9 cellular contexts compared by ENCODE assay signal in genomic region chr5:157559301-157559700, GRCh38. TPM values are rescaled to one million over a fixed set of nuclear protein-coding genes. Genes with fewer than 3 reads are reported as not detected.
DNase-seq lines count a peak whose midpoint lies in the region; ATAC-seq and TF ChIP-seq lines count a peak whose summit lies in the region.
"Had no signal": no experiment of that assay in that cellular context is flagged by ENCODE, and none has a peak within 500 bp of the region (broad histone marks: within the 10 kb centered on the region; RNA-seq: fewer than 3 reads in every experiment).

No MANE protein-coding gene starts in this region.

- no peak for ATAC-seq in HG02571 (IDR thresholded peaks at IDR 0.05; ENCODE audit: unreplicated experiment)
- ATAC-seq: pancreas had no signal

- H3K4me2 ChIP-seq in GM23248 (ENCODE audit: unreplicated experiment) = peak overlapping the region; percentile 73

- H3K9me3 ChIP-seq in GM23248 (ENCODE audit: low read depth) = no peaks in the 10 kb centered on the region
- H3K9me3 ChIP-seq: pancreas had no signal

- no peak overlapping the region for H2AFZ ChIP-seq in GM23248

- no peaks in the 10 kb centered on the region for H3K36me3 ChIP-seq in GM23248 (ENCODE audit: low read depth)
- H3K36me3 ChIP-seq: pancreas had no signal

- no peak for TF ChIP-seq POLR2A in lower leg skin (IDR thresholded peaks at IDR 0.05)

- peaks cover 57% of the 10 kb centered on the region for H3K79me2 ChIP-seq in GM23248 (ENCODE audit: insufficient read depth)

- intact Hi-C loops in lower leg skin (cut with DNase I; ENCODE audit: low total_unique reads) = no loop called here
- intact Hi-C loops in head of caudate nucleus (cut with DNase I) = no loop called here

- 11 to 19% methylated on average over 2 of the region's 2 CpGs for WGBS in GM23248 (ENCODE audit: low coverage in 1 of 2, low lambda C conversion rate in 2 of 2, missing lambda C conversion rate in 2 of 2), 2 experiments
- 63 to 77% methylated on average over 2 of the region's 2 CpGs for WGBS in lower leg skin, 2 donors

- H3K4me3 ChIP-seq in GM23248 = peak overlapping the region; percentile 17; the same call in 1 of the 2 replicates
- no peak overlapping the region for H3K4me3 ChIP-seq in lower leg skin (ENCODE audit: low read depth, poor library complexity, severe bottlenecking)
- H3K4me3 ChIP-seq: pancreas had no signal

- peaks cover 61% of the 10 kb centered on the region for H3F3A ChIP-seq in GM23248 (ENCODE audit: insufficient read depth)

- H3K4me1 ChIP-seq in GM23248 (ENCODE audit: insufficient read depth) = peaks cover 62% of the 10 kb centered on the region
- H3K4me1 ChIP-seq: pancreas had no signal

- no peaks in the 10 kb centered on the region for H3K27me3 ChIP-seq in GM23248 (replicated peaks; ENCODE audit: insufficient read depth)
- H3K27me3 ChIP-seq: pancreas had no signal

- H4K20me1 ChIP-seq in GM23248 (ENCODE audit: insufficient read depth) = no peaks in the 10 kb centered on the region

- no peaks in the 10 kb centered on the region for H3K9me2 ChIP-seq in GM23248 (ENCODE audit: insufficient read depth)

- H3K9ac ChIP-seq in GM23248 = no peak overlapping the region

- DNase-seq in A172 (ENCODE audit: low spot score) (peak; percentile 62), GM23248 (peak; percentile 87), amniotic epithelial cell (ENCODE audit: low read depth) (peak; percentile 81), iris pigment epithelial cell (ENCODE audit: low read depth) (peak; percentile 76), KBM-7 (no peak), lower leg skin (ENCODE audit: low spot score in 2 of 2) (no peak), head of caudate nucleus (no peak)
- DNase-seq: pancreas had no signal

- H3K27ac ChIP-seq in GM23248 = peak overlapping the region; percentile 67
- H3K27ac ChIP-seq: pancreas had no signal

- in situ Hi-C loops in GM23248 (cut with MboI) = no loop called here
- in situ Hi-C loops in KBM-7 (cut with MboI; ENCODE audit: low pct_unique_long_range_greater_than_20kb, low sequenced_read_pairs) = no loop called here

- TF ChIP-seq CTCF in lower leg skin (IDR thresholded peaks at IDR 0.05) = no peak

RNA-seq across cellular contexts. Expression of gene ADAM19, which starts 16.3 kb away (rescaled TPM):
- total RNA-seq in A172 (2014; rRNA removed; shearing (Covaris generic)) = 43.1 and 50.3 TPM in 2 replicates
- 20.5 and 21.1 TPM in 2 replicates for total RNA-seq in GM23248 (2014; rRNA removed; shearing (Covaris generic))
- polyA plus RNA-seq in GM23248 (2016; fragmentation: Nextera tagmentation; extraction: Ambion mirVana) = 18.1 and 18.8 TPM in 2 replicates
- 1 to 10 TPM in 2 of 4 donors, under 1 TPM in 2; 0.68 to 1.7 (median 1.0) TPM for total RNA-seq in lower leg skin

Comparison
In these comparisons a context has a peak if more than half of its experiments do, and no peak if none do; other contexts are left out.
1. DNase-seq: peak in A172 (single experiment), GM23248 (single experiment), amniotic epithelial cell (single experiment) and iris pigment epithelial cell (single experiment); none in KBM-7 (single experiment), lower leg skin (0 of 2) and head of caudate nucleus (0 of 42).